18 cellular contexts compared by ENCODE assay signal in the genomic region with DNA sequence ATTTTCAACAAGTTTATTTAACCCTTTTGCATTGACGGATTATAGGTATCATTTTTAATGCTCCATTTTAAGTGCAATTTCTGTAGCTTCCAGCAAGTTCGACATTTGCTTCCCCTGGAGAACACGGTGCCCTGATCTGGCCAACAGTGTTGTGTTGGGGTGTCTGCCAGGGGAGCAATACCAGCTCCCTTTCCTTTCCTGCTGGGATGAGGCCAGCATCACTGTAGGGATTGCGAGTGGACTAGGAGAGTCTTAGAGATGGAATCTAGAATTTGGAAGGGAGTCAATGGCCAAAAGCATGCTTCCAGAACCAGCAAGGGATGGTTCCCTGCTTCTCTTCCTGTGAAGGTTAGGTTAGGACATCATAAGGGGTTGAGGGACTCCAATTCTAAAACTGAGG.
A peak's percentile ranks its signal among the peaks of the same experiment; 100 is the strongest.
DNase-seq lines count a peak whose midpoint lies in the region; ATAC-seq, FAIRE-seq and TF ChIP-seq lines count a peak whose summit lies in the region.
"Had no signal": no experiment of that assay in that cellular context is flagged by ENCODE, and none has a peak within 500 bp of the region (broad histone marks: within the 10 kb centered on the region; RNA-seq: fewer than 3 reads in every experiment).

No MANE protein-coding gene starts in this region.

- H3K4me3 ChIP-seq in AG10803 (ENCODE audit: low read length), result no peak overlapping the region
- no peak overlapping the region for H3K4me3 ChIP-seq in esophagus muscularis mucosa
- H3K4me3 ChIP-seq in ovary, result no peak overlapping the region
- H3K4me3 ChIP-seq: A549; BLaER1 treated with 17β-estradiol and CSF1 and Interleukin-3, amounts not matched to agents 10 nM and 100 nM had no signal

- H3K4me1 ChIP-seq in esophagus muscularis mucosa (no peaks in the 10 kb centered on the region), ovary (ENCODE audit: insufficient read depth) (no peaks in the 10 kb centered on the region)
- H3K4me1 ChIP-seq: A549; BLaER1 treated with 17β-estradiol and CSF1 and Interleukin-3, amounts not matched to agents 10 nM and 100 nM had no signal

- TF ChIP-seq CTCF in AG10803 (conservative IDR thresholded peaks at IDR 0.05; ENCODE audit: low read length), result no peak
- no peak for TF ChIP-seq CTCF in esophagus muscularis mucosa (IDR thresholded peaks at IDR 0.05)
- no peak for TF ChIP-seq CTCF in ovary (IDR thresholded peaks at IDR 0.05)

- TF ChIP-seq EP300 in esophagus muscularis mucosa (IDR thresholded peaks at IDR 0.05) (no peak), ovary (IDR thresholded peaks at IDR 0.05) (no peak)

- intact Hi-C loops in esophagus muscularis mucosa (cut with DNase I), result no loop called here
- intact Hi-C loops in ovary (cut with DNase I), result no loop called here

- H3K27me3 ChIP-seq in esophagus muscularis mucosa (no peaks in the 10 kb centered on the region), ovary (no peaks in the 10 kb centered on the region)
- H3K27me3 ChIP-seq: BLaER1 treated with 17β-estradiol and CSF1 and Interleukin-3, amounts not matched to agents 10 nM and 100 nM had no signal

- WGBS in esophagus muscularis mucosa, result 85% methylated on average over 4 of the region's 4 CpGs
- 66 to 74% (median 70%) methylated on average over 4 of the region's 4 CpGs for WGBS in ovary, 3 donors

- no peak overlapping the region for H3K27ac ChIP-seq in esophagus muscularis mucosa (replicated peaks in 1 of 4)
- no peak overlapping the region for H3K27ac ChIP-seq in ovary
- H3K27ac ChIP-seq: 22Rv1; A549; BLaER1 treated with 17β-estradiol and CSF1 and Interleukin-3, amounts not matched to agents 10 nM and 100 nM; KMS-11 had no signal

- peak; percentile 27 for FAIRE-seq in H54 (lab: Jason Lieb, UNC)
- FAIRE-seq: A549, G401.6, GM12891 had no signal

- no peak for ATAC-seq in HG03457 (IDR thresholded peaks at IDR 0.05; ENCODE audit: unreplicated experiment)
- ATAC-seq in GM21367 (IDR thresholded peaks at IDR 0.05; ENCODE audit: unreplicated experiment), result no peak
- ATAC-seq: A549; CD8-positive, alpha-beta T cell had no signal

- H3K36me3 ChIP-seq in esophagus muscularis mucosa (no peaks in the 10 kb centered on the region), ovary (no peaks in the 10 kb centered on the region)
- H3K36me3 ChIP-seq: BLaER1 treated with 17β-estradiol and CSF1 and Interleukin-3, amounts not matched to agents 10 nM and 100 nM had no signal

- TF ChIP-seq POLR2A in H54 (IDR thresholded peaks at IDR 0.05; ENCODE audit: low read depth, low read length) (no peak), esophagus muscularis mucosa (IDR thresholded peaks at IDR 0.05; ENCODE audit: low read depth) (no peak), ovary (IDR thresholded peaks at IDR 0.05) (no peak)

- H3K9me3 ChIP-seq in esophagus muscularis mucosa, result no peaks in the 10 kb centered on the region
- no peaks in the 10 kb centered on the region for H3K9me3 ChIP-seq in ovary
- H3K9me3 ChIP-seq: A549 had no signal

- DNase-seq in AG10803 (ENCODE audit: low read depth) (peak; percentile 13), H54 (ENCODE audit: insufficient read length, low spot score) (no peak), cerebellar cortex (ENCODE audit: low spot score) (peak; percentile 85), esophagus muscularis mucosa (ENCODE audit: extremely low spot score) (peak; percentile 60), ovary (no peak)
- DNase-seq: Calu3; CD8-positive, alpha-beta T cell; DMS79 treated with DMSO at 0.1 percent for 48 hours; EL; HCEC 1CT had no signal

Comparison
In these comparisons a context has a peak if more than half of its experiments do, and no peak if none do; other contexts are left out.
1. DNase-seq: peak in AG10803 (single experiment), cerebellar cortex (single experiment) and esophagus muscularis mucosa (single experiment); none in H54 (single experiment) and ovary (0 of 5).